1 cellular context compared by ENCODE assay signal in genomic region chr14:103135333-103136075, GRCh38.
TF ChIP-seq lines count a peak whose summit lies in the region.

No MANE protein-coding gene starts in this region.

TF ChIP-seq in HepG2, 621 proteins besides CTCF, POLR2A, EP300 and RAD21:
- TF ChIP-seq, protein P1, sequence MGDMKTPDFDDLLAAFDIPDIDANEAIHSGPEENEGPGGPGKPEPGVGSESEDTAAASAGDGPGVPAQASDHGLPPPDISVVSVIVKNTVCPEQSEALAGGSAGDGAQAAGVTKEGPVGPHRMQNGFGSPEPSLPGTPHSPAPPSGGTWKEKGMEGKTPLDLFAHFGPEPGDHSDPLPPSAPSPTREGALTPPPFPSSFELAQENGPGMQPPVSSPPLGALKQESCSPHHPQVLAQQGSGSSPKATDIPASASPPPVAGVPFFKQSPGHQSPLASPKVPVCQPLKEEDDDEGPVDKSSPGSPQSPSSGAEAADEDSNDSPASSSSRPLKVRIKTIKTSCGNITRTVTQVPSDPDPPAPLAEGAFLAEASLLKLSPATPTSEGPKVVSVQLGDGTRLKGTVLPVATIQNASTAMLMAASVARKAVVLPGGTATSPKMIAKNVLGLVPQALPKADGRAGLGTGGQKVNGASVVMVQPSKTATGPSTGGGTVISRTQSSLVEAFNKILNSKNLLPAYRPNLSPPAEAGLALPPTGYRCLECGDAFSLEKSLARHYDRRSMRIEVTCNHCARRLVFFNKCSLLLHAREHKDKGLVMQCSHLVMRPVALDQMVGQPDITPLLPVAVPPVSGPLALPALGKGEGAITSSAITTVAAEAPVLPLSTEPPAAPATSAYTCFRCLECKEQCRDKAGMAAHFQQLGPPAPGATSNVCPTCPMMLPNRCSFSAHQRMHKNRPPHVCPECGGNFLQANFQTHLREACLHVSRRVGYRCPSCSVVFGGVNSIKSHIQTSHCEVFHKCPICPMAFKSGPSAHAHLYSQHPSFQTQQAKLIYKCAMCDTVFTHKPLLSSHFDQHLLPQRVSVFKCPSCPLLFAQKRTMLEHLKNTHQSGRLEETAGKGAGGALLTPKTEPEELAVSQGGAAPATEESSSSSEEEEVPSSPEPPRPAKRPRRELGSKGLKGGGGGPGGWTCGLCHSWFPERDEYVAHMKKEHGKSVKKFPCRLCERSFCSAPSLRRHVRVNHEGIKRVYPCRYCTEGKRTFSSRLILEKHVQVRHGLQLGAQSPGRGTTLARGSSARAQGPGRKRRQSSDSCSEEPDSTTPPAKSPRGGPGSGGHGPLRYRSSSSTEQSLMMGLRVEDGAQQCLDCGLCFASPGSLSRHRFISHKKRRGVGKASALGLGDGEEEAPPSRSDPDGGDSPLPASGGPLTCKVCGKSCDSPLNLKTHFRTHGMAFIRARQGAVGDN (CRISPR knock-in tag; IDR thresholded peaks at IDR 0.05): 0 out of 2 replicates have a peak, but pooled peaks have one; percentile 20
- 0 out of 2 replicates have a peak, but pooled peaks have one; percentile 42 for TF ChIP-seq PATZ1 (CRISPR knock-in tag; IDR thresholded peaks at IDR 0.05)
- TF ChIP-seq, protein P2, sequence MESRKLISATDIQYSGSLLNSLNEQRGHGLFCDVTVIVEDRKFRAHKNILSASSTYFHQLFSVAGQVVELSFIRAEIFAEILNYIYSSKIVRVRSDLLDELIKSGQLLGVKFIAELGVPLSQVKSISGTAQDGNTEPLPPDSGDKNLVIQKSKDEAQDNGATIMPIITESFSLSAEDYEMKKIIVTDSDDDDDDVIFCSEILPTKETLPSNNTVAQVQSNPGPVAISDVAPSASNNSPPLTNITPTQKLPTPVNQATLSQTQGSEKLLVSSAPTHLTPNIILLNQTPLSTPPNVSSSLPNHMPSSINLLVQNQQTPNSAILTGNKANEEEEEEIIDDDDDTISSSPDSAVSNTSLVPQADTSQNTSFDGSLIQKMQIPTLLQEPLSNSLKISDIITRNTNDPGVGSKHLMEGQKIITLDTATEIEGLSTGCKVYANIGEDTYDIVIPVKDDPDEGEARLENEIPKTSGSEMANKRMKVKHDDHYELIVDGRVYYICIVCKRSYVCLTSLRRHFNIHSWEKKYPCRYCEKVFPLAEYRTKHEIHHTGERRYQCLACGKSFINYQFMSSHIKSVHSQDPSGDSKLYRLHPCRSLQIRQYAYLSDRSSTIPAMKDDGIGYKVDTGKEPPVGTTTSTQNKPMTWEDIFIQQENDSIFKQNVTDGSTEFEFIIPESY (CRISPR knock-in tag; IDR thresholded peaks at IDR 0.05): peak; percentile 45
- no peak for TF ChIP-seq JARID2 (CRISPR knock-in tag; IDR thresholded peaks at IDR 0.05; ENCODE audit: insufficient replicate concordance)
- 0 out of 2 replicates have a peak, but pooled peaks have one; percentile 17 for TF ChIP-seq ZFY (CRISPR knock-in tag; IDR thresholded peaks at IDR 0.05)
- peak; percentile 60; the same call in 1 of the 2 replicates for TF ChIP-seq FOXA3 (CRISPR knock-in tag; IDR thresholded peaks at IDR 0.05)
- TF ChIP-seq FOXP1 (IDR thresholded peaks at IDR 0.05): no peak
- 0 out of 2 replicates have a peak, but pooled peaks have one; percentile 30 for TF ChIP-seq FOXP1 (CRISPR knock-in tag; IDR thresholded peaks at IDR 0.05)
- TF ChIP-seq NR2F6 (IDR thresholded peaks at IDR 0.05): no peak
- TF ChIP-seq NR2F6 (CRISPR knock-in tag; IDR thresholded peaks at IDR 0.05): 0 out of 2 replicates have a peak, but pooled peaks have one; percentile 23
- TF ChIP-seq FOXA1 (IDR thresholded peaks at IDR 0.05): no peak
- 0 out of 2 replicates have a peak, but pooled peaks have one; percentile 27 for TF ChIP-seq FOXA1 (CRISPR knock-in tag; IDR thresholded peaks at IDR 0.05)
- no peak for TF ChIP-seq KLF13 (CRISPR knock-in tag; IDR thresholded peaks at IDR 0.05)
- no peak for TF ChIP-seq ETV5 (CRISPR knock-in tag; IDR thresholded peaks at IDR 0.05; ENCODE audit: borderline replicate concordance)
- TF ChIP-seq CEBPZ (IDR thresholded peaks at IDR 0.05; ENCODE audit: low read length): no peak
- TF ChIP-seq ESRRA (CRISPR knock-in tag; IDR thresholded peaks at IDR 0.05; ENCODE audit: low read depth): no peak
- no peak for TF ChIP-seq CSRNP2 (CRISPR knock-in tag; conservative IDR thresholded peaks at IDR 0.05; ENCODE audit: low read depth)
- TF ChIP-seq ZNF7 (CRISPR knock-in tag; IDR thresholded peaks at IDR 0.05): no peak
- 0 out of 2 replicates have a peak, but pooled peaks have one; percentile 26 for TF ChIP-seq SAP130 (CRISPR knock-in tag; IDR thresholded peaks at IDR 0.05; ENCODE audit: low read depth)
- 0 out of 2 replicates have a peak, but pooled peaks have one; percentile 24 for TF ChIP-seq FOXK1 (CRISPR knock-in tag; IDR thresholded peaks at IDR 0.05; ENCODE audit: borderline replicate concordance, low read depth)
- 0 out of 2 replicates have a peak, but pooled peaks have one; percentile 46 for TF ChIP-seq MAZ (IDR thresholded peaks at IDR 0.05; ENCODE audit: borderline replicate concordance, low read depth, low read length)
- TF ChIP-seq MAZ (CRISPR knock-in tag; IDR thresholded peaks at IDR 0.05; ENCODE audit: low read depth): no peak
- TF ChIP-seq TFAP4 (IDR thresholded peaks at IDR 0.05; ENCODE audit: borderline replicate concordance, low read depth): peak; percentile 71; the same call in 1 of the 2 replicates
